ENCODE assay signal across 9 cellular contexts in the genomic region with DNA sequence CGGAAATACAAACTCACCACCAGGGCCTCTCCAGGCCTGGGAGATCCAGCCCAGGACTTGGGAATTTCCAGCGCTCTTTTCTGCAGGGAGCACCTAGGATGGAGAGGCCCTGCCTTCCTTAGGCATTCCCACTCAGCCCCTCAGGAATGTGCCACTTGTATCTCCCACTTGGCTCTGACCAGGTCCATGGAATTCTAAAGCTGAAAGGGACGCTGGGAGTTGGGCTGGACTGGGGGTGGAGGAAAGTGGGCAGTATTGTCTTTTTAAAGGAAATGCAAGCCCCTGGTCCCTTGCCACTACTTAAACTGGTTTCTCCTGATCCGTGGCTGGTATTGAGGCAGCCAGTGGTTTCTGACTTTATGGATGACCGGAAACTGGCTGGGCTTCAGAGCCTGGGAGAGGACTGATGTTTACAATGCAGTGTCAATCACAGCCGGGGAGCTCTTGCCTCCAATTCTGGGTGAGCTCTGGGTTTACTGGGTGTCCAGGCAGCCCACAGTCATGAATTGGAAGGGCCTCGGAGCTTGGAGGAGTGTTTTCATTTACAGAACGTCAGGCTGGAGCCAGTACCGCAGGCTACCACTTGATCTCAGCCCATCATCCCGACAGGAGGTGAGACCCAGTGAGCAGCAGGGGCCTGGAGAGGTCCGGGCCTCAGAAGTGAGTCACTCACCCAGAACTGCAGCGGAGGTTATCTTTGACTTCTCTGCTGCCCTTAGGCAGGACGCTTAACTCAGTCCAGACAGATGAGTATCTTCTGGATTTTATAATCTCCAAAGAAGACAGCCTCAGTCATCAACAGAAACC.
DNase-seq lines count a peak whose midpoint lies in the region; ATAC-seq and TF ChIP-seq lines count a peak whose summit lies in the region.
"Had no signal": no experiment of that assay in that cellular context is flagged by ENCODE, and none has a peak within 500 bp of the region (broad histone marks: within the 10 kb centered on the region; RNA-seq: fewer than 3 reads in every experiment).

No MANE protein-coding gene starts in this region.

- no peak overlapping the region for H3K27ac Mint-ChIP-seq in activated naive CD8-positive, alpha-beta T cell treated with anti-CD3 and anti-CD28 coated beads, Interleukin-2, amount 50 U/mL, for 24 hours

- CTCF ChIA-PET in HEK293 (lab: Yijun Ruan, JAX), result interaction anchor here (0.5 to 5.5 kb wide), 13 partner anchors 9 to 148 kb away, joined by 3 to 43 read pairs (median 3); no protein-coding TSS in a partner anchor

- no peaks in the 10 kb centered on the region for H3K9me3 Mint-ChIP-seq in activated naive CD8-positive, alpha-beta T cell treated with anti-CD3 and anti-CD28 coated beads, Interleukin-2, amount 50 U/mL, for 24 hours

- H3K4me3 Mint-ChIP-seq in activated naive CD8-positive, alpha-beta T cell treated with anti-CD3 and anti-CD28 coated beads, Interleukin-2, amount 50 U/mL, for 24 hours, result peak overlapping the region; percentile 32

- POLR2A ChIA-PET in HEK293 (lab: Yijun Ruan, JAX), result interaction anchor here (0.8 to 1.2 kb wide), 4 partner anchors 33 to 94 kb away, joined by 3 to 4 read pairs (median 3); a partner anchor contains a TSS

- H3K36me3 ChIP-seq in HEK293 (ENCODE audit: control insufficient read depth in 2 of 2, insufficient read depth in 1 of 2, low read length in 2 of 2) (peaks cover 0 to 30% of the 10 kb centered on the region in 2 experiments; a peak in 1 of 3 replicates), WERI-Rb-1 (peaks cover 34% of the 10 kb centered on the region)

- H3K4me3 ChIP-seq in HEK293 (ENCODE audit: low read depth, low read length) (no peak overlapping the region; the same call in 1 of the 2 replicates), WERI-Rb-1 (ENCODE audit: low read depth, low read length) (no peak overlapping the region)

- TF ChIP-seq CTCF in HEK293 (tag by site-specific recombination; IDR thresholded peaks at IDR 0.05) (no peak), WERI-Rb-1 (IDR thresholded peaks at IDR 0.05; ENCODE audit: low read depth, low read length) (no peak)

- H3K27me3 ChIP-seq in WERI-Rb-1 (ENCODE audit: insufficient read depth, low read depth, severe bottlenecking), result no peaks in the 10 kb centered on the region
- H3K27me3 ChIP-seq: gastroesophageal sphincter had no signal

- H3K27ac ChIP-seq in HEK293 (ENCODE audit: extremely low read depth, low read depth, low read length) (no peak overlapping the region), WERI-Rb-1 (no peak overlapping the region)
- H3K27ac ChIP-seq: gastroesophageal sphincter had no signal

- peak; percentile 93 for DNase-seq in 8988T
- DNase-seq in activated naive CD8-positive, alpha-beta T cell treated with anti-CD3 and anti-CD28 coated beads, Interleukin-2, amount 50 U/mL, for 24 hours, result no peak
- peak; percentile 98 for DNase-seq in islet precursor cell
- DNase-seq in WERI-Rb-1, result no peak
- DNase-seq in nucleus accumbens (lab: John Stamatoyannopoulos, UW), result no peak
- DNase-seq in NCI-H69 (lab: John Stamatoyannopoulos, UW), result no peak

- H3K36me3 Mint-ChIP-seq in activated naive CD8-positive, alpha-beta T cell treated with anti-CD3 and anti-CD28 coated beads, Interleukin-2, amount 50 U/mL, for 24 hours (ENCODE audit: low read depth), result no peaks in the 10 kb centered on the region

- H3K4me1 Mint-ChIP-seq in activated naive CD8-positive, alpha-beta T cell treated with anti-CD3 and anti-CD28 coated beads, Interleukin-2, amount 50 U/mL, for 24 hours, result peaks cover 4% of the 10 kb centered on the region

- no peak for ATAC-seq in activated naive CD8-positive, alpha-beta T cell treated with anti-CD3 and anti-CD28 coated beads, Interleukin-2, amount 50 U/mL, for 24 hours
- no peak for ATAC-seq in HG02970 (IDR thresholded peaks at IDR 0.05; ENCODE audit: low FRiP score, unreplicated experiment)
- ATAC-seq: gastroesophageal sphincter had no signal

- H3K4me1 ChIP-seq in HEK293 (ENCODE audit: control insufficient read depth, insufficient read depth, low read length), result no peaks in the 10 kb centered on the region

- H3K27me3 Mint-ChIP-seq in activated naive CD8-positive, alpha-beta T cell treated with anti-CD3 and anti-CD28 coated beads, Interleukin-2, amount 50 U/mL, for 24 hours, result peaks cover 9% of the 10 kb centered on the region

- no peaks in the 10 kb centered on the region for H3K9me3 ChIP-seq in HEK293 (ENCODE audit: control insufficient read depth, insufficient read depth, low read depth, low read length)
- H3K9me3 ChIP-seq in WERI-Rb-1 (ENCODE audit: severe bottlenecking), result no peaks in the 10 kb centered on the region
- H3K9me3 ChIP-seq: gastroesophageal sphincter had no signal

TF ChIP-seq in HEK293, 187 proteins besides CTCF, POLR2A, EP300 and RAD21 (continues in another document):
- no peak for TF ChIP-seq ZNF175 (tag by site-specific recombination; IDR thresholded peaks at IDR 0.05)
- TF ChIP-seq EGR2 (tag by site-specific recombination; IDR thresholded peaks at IDR 0.05; ENCODE audit: low read depth), result 0 out of 2 replicates have a peak, but pooled peaks have one; percentile 30
- TF ChIP-seq, protein P1, sequence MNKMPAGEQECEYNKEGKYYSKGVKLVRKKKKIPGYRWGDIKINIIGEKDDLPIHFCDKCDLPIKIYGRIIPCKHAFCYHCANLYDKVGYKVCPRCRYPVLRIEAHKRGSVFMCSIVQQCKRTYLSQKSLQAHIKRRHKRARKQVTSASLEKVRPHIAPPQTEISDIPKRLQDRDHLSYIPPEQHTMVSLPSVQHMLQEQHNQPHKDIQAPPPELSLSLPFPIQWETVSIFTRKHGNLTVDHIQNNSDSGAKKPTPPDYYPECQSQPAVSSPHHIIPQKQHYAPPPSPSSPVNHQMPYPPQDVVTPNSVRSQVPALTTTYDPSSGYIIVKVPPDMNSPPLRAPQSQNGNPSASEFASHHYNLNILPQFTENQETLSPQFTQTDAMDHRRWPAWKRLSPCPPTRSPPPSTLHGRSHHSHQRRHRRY (tag by site-specific recombination; IDR thresholded peaks at IDR 0.05), result no peak
- TF ChIP-seq, protein P2, sequence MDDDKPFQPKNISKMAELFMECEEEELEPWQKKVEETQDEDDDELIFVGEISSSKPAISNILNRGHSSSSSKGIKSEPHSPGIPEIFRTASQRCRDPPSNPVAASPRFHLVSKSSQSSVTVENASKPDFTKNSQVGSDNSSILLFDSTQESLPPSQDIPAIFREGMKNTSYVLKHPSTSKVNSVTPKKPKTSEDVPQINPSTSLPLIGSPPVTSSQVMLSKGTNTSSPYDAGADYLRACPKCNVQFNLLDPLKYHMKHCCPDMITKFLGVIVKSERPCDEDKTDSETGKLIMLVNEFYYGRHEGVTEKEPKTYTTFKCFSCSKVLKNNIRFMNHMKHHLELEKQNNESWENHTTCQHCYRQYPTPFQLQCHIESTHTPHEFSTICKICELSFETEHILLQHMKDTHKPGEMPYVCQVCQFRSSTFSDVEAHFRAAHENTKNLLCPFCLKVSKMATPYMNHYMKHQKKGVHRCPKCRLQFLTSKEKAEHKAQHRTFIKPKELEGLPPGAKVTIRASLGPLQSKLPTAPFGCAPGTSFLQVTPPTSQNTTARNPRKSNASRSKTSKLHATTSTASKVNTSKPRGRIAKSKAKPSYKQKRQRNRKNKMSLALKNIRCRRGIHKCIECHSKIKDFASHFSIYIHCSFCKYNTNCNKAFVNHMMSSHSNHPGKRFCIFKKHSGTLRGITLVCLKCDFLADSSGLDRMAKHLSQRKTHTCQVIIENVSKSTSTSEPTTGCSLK (tag by site-specific recombination; IDR thresholded peaks at IDR 0.05), result no peak
- no peak for TF ChIP-seq KLF8 (tag by site-specific recombination; IDR thresholded peaks at IDR 0.05)
- no peak for TF ChIP-seq ZSCAN30 (tag by site-specific recombination; IDR thresholded peaks at IDR 0.05)
- no peak for TF ChIP-seq ZNF335 (tag by site-specific recombination; conservative IDR thresholded peaks at IDR 0.05)
- TF ChIP-seq TCF7L2 (IDR thresholded peaks at IDR 0.05; ENCODE audit: borderline replicate concordance, low read depth, low read length), result peak; percentile 92
- TF ChIP-seq OSR2 (tag by site-specific recombination; IDR thresholded peaks at IDR 0.05), result no peak
- TF ChIP-seq, protein P3, sequence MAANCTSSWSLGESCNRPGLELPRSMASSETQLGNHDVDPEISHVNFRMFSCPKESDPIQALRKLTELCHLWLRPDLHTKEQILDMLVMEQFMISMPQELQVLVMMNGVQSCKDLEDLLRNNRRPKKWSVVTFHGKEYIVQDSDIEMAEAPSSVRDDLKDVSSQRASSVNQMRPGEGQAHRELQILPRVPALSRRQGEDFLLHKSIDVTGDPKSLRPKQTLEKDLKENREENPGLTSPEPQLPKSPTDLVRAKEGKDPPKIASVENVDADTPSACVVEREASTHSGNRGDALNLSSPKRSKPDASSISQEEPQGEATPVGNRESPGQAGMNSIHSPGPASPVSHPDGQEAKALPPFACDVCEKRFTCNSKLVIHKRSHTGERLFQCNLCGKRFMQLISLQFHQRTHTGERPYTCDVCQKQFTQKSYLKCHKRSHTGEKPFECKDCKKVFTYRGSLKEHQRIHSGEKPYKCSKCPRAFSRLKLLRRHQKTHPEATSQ (tag by site-specific recombination; IDR thresholded peaks at IDR 0.05), result no peak
- no peak for TF ChIP-seq ZEB2 (tag by site-specific recombination; IDR thresholded peaks at IDR 0.05)
- TF ChIP-seq ZNF76 (tag by site-specific recombination; IDR thresholded peaks at IDR 0.05; ENCODE audit: borderline replicate concordance, low read depth), result 0 out of 2 replicates have a peak, but pooled peaks have one; percentile 24
- TF ChIP-seq GLIS2 (tag by site-specific recombination; IDR thresholded peaks at IDR 0.05), result no peak
- TF ChIP-seq ZNF202 (tag by site-specific recombination; IDR thresholded peaks at IDR 0.05; ENCODE audit: borderline replicate concordance), result no peak
- no peak for TF ChIP-seq ZNF670 (tag by site-specific recombination; IDR thresholded peaks at IDR 0.05; ENCODE audit: low read depth)
- TF ChIP-seq SALL2 (tag by site-specific recombination; IDR thresholded peaks at IDR 0.05; ENCODE audit: borderline replicate concordance), result no peak
- no peak for TF ChIP-seq KLF1 (tag by site-specific recombination; IDR thresholded peaks at IDR 0.05)
- no peak for TF ChIP-seq ZNF223 (tag by site-specific recombination; IDR thresholded peaks at IDR 0.05)
- TF ChIP-seq, protein P4, sequence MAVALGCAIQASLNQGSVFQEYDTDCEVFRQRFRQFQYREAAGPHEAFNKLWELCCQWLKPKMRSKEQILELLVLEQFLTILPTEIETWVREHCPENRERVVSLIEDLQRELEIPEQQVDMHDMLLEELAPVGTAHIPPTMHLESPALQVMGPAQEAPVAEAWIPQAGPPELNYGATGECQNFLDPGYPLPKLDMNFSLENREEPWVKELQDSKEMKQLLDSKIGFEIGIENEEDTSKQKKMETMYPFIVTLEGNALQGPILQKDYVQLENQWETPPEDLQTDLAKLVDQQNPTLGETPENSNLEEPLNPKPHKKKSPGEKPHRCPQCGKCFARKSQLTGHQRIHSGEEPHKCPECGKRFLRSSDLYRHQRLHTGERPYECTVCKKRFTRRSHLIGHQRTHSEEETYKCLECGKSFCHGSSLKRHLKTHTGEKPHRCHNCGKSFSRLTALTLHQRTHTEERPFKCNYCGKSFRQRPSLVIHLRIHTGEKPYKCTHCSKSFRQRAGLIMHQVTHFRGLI (tag by site-specific recombination; IDR thresholded peaks at IDR 0.05), result peak; percentile 55

Comparison
In these comparisons a context has a peak if more than half of its experiments do, and no peak if none do; other contexts are left out.
1. DNase-seq: peak in 8988T (single experiment) and islet precursor cell (single experiment); none in activated naive CD8-positive, alpha-beta T cell treated with anti-CD3 and anti-CD28 coated beads, Interleukin-2, amount 50 U/mL, for 24 hours (single experiment), WERI-Rb-1 (single experiment), nucleus accumbens (0 of 56) and NCI-H69 (single experiment).